ENCODE assay signal across 1 cellular context in genomic region chr19:3721131-3721899, GRCh38.
TF ChIP-seq lines count a peak whose summit lies in the region.

No MANE protein-coding gene starts in this region.

TF ChIP-seq in K562, 482 proteins besides CTCF, POLR2A, EP300 and RAD21 (continued from another document and continues in another):
- TF ChIP-seq TRIM25 (IDR thresholded peaks at IDR 0.05; ENCODE audit: borderline replicate concordance) (no peak), ZNF830 (CRISPR knock-in tag; IDR thresholded peaks at IDR 0.05) (peak; percentile 67; the same call in 1 of the 2 replicates), FOXJ3 (CRISPR knock-in tag; IDR thresholded peaks at IDR 0.05) (no peak), HLTF (IDR thresholded peaks at IDR 0.05) (no peak), ZNF717 (CRISPR knock-in tag; IDR thresholded peaks at IDR 0.05) (no peak), CUX1 (CRISPR knock-in tag; IDR thresholded peaks at IDR 0.05) (no peak), MTA3 (IDR thresholded peaks at IDR 0.05; ENCODE audit: borderline replicate concordance) (peak; percentile 83; the same call in 1 of the 2 replicates), ZNF609 (CRISPR knock-in tag; IDR thresholded peaks at IDR 0.05; ENCODE audit: borderline replicate concordance) (no peak), RCOR1 (IDR thresholded peaks at IDR 0.05; ENCODE audit: borderline replicate concordance in 1 of 2, low read depth in 2 of 2, low read length in 2 of 2) (peak; percentile 94 to 99), ZHX1 (conservative IDR thresholded peaks at IDR 0.05; ENCODE audit: low read length) (peak; percentile 54; the same call in 1 of the 2 replicates), BRD4 (IDR thresholded peaks at IDR 0.05) (no peak), LCOR (CRISPR knock-in tag; IDR thresholded peaks at IDR 0.05) (peak; percentile 97), NR3C1 (CRISPR knock-in tag; IDR thresholded peaks at IDR 0.05) (no peak), TBP (optimal IDR thresholded peaks at IDR 0.05; ENCODE audit: low read depth, low read length) (peak; percentile 42), SNIP1 (IDR thresholded peaks at IDR 0.05; ENCODE audit: low read depth) (no peak), PHF21A (IDR thresholded peaks at IDR 0.05; ENCODE audit: borderline replicate concordance, low read depth) (peak; percentile 74), L3MBTL2 (IDR thresholded peaks at IDR 0.05) (peak; percentile 46; the same call in 1 of the 2 replicates), ZNF140 (CRISPR knock-in tag; IDR thresholded peaks at IDR 0.05) (no peak), GTF3C2 (IDR thresholded peaks at IDR 0.05; ENCODE audit: borderline replicate concordance, extremely low read depth, insufficient read length) (no peak), SFPQ (IDR thresholded peaks at IDR 0.05; ENCODE audit: low read depth, low read length) (no peak), ZNF354B (CRISPR knock-in tag; IDR thresholded peaks at IDR 0.05) (no peak), TSHZ1 (CRISPR knock-in tag; IDR thresholded peaks at IDR 0.05) (no peak), ZNF239 (CRISPR knock-in tag; IDR thresholded peaks at IDR 0.05) (no peak), NFIX (CRISPR knock-in tag; IDR thresholded peaks at IDR 0.05; ENCODE audit: low read depth) (no peak), PTBP1 (IDR thresholded peaks at IDR 0.05; ENCODE audit: low read depth, low read length) (peak; percentile 98), CC2D1A (IDR thresholded peaks at IDR 0.05) (peak; percentile 76), CGGBP1 (CRISPR knock-in tag; IDR thresholded peaks at IDR 0.05) (no peak; the same call in 1 of the 2 replicates), SETDB1 (IDR thresholded peaks at IDR 0.05; ENCODE audit: low read length) (no peak), KDM5B (IDR thresholded peaks at IDR 0.05; ENCODE audit: insufficient replicate concordance, low read depth, low read length) (no peak)
